In the genomic region with DNA sequence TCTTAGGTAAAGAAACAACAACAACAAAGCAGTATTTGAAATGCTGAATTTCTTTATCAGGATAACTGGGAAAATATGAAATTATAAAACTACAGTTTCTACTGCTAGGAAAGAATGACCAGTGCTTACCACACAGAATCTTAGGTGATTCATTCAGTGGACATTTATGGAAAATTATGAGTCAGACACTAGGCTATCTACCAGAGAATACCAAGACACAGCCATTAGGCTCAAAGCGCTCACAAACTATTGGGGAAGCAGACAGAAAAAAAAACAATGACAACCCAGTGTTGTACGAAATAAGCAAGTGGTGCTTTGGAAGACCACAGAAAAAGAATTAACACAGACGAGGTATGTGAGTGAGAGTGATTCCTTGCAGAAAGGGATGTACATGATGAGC, we compare ENCODE assay signal across 15 cellular contexts.
DNase-seq lines count a peak whose midpoint lies in the region; ATAC-seq, FAIRE-seq and TF ChIP-seq lines count a peak whose summit lies in the region.
"Had no signal": no experiment of that assay in that cellular context is flagged by ENCODE, and none has a peak within 500 bp of the region (broad histone marks: within the 10 kb centered on the region; RNA-seq: fewer than 3 reads in every experiment).

No MANE protein-coding gene starts in this region.

- intact Hi-C loops in IMR-90 (cut with micrococcal nuclease) = no loop called here
- intact Hi-C loops in K562 (cut with micrococcal nuclease) = no loop called here
- intact Hi-C loops in left lung (cut with DNase I) = no loop called here

- H4K8ac ChIP-seq in IMR-90 (ENCODE audit: low read depth in 2 of 2, low read length in 2 of 2) = no peak overlapping the region

- peak overlapping the region; percentile 78; the same call in 1 of the 2 replicates for H3K4me2 ChIP-seq in IMR-90 (ENCODE audit: low read depth, low read length)
- H3K4me2 ChIP-seq in K562 (ENCODE audit: insufficient read depth, low read length) = no peak overlapping the region

- H3K27ac ChIP-seq in IMR-90 (ENCODE audit: insufficient read depth, low read length) = no peak overlapping the region
- no peak overlapping the region for H3K27ac ChIP-seq in K562 (ENCODE audit: extremely low read depth, low read depth, low read length)
- peak overlapping the region in 1 of 2 donors; percentile 45 for H3K27ac ChIP-seq in left lung
- H3K27ac ChIP-seq: body of pancreas had no signal

- no peak overlapping the region for H3K4ac ChIP-seq in IMR-90 (ENCODE audit: low read depth, low read length)

- in situ Hi-C loops in IMR-90 (cut with MboI; ENCODE audit: low sequenced_read_pairs) (no loop called here), K562 (cut with MboI) (no loop called here)

- peak overlapping the region; percentile 93 for H2BK5ac ChIP-seq in IMR-90 (ENCODE audit: low read depth, low read length, poor library complexity, severe bottlenecking)

- no peak overlapping the region for H2AK5ac ChIP-seq in IMR-90 (ENCODE audit: low read depth, low read length)

- dilution Hi-C loops in IMR-90 (cut with HindIII; ENCODE audit: low sequenced_read_pairs, unreplicated experiment) = no loop called here

- H3K9me1 ChIP-seq in IMR-90 (ENCODE audit: insufficient read depth, low read length) = peaks cover 3% of the 10 kb centered on the region; the same call in 1 of the 2 replicates
- H3K9me1 ChIP-seq in K562 (ENCODE audit: control insufficient read depth, insufficient read depth, low read length) = no peaks in the 10 kb centered on the region

- no CpG with 5 or more reads among the region's 3 CpGs for WGBS in IMR-90 (ENCODE audit: extremely low coverage in 2 of 2, insufficient read length in 1 of 2), 2 experiments
- 21% methylated on average over 3 of the region's 3 CpGs for whole genome bisulfite sequencing in K562 (ENCODE audit: insufficient coverage, low coverage, missing lambda C conversion rate)

- no peak overlapping the region for H3K9ac ChIP-seq in IMR-90 (ENCODE audit: low read depth, low read length)
- no peak overlapping the region for H3K9ac ChIP-seq in K562 (ENCODE audit: insufficient read depth in 1 of 2, low read depth in 2 of 2, low read length in 2 of 2)

- H3K56ac ChIP-seq in IMR-90 (ENCODE audit: extremely low read depth, insufficient read depth, low read length) = no peak overlapping the region

- H4K20me1 ChIP-seq in IMR-90 (ENCODE audit: insufficient read depth, low read length) = no peaks in the 10 kb centered on the region
- no peaks in the 10 kb centered on the region for H4K20me1 ChIP-seq in K562 (replicated peaks; ENCODE audit: control insufficient read depth, insufficient read depth, low read length)

- H3K79me2 ChIP-seq in K562 (ENCODE audit: control insufficient read depth, insufficient read depth, low read length) = no peaks in the 10 kb centered on the region

- TF ChIP-seq EP300 in K562 (IDR thresholded peaks at IDR 0.05; ENCODE audit: low read length) = no peak

- H3K4me1 ChIP-seq in IMR-90 (ENCODE audit: control insufficient read depth, insufficient read depth, low read length) = no peaks in the 10 kb centered on the region
- H3K4me1 ChIP-seq in K562 (replicated peaks in 1 of 2; ENCODE audit: control insufficient read depth in 2 of 2, insufficient read depth in 2 of 2, low read length in 2 of 2) = no peaks in the 10 kb centered on the region; a peak in 1 of 5 replicates
- no peaks in the 10 kb centered on the region for H3K4me1 ChIP-seq in left lung
- H3K4me1 ChIP-seq: body of pancreas had no signal

- TF ChIP-seq RAD21 in IMR-90 (IDR thresholded peaks at IDR 0.05; ENCODE audit: low read length) = no peak
- TF ChIP-seq RAD21 in K562 (CRISPR knock-in tag; conservative IDR thresholded peaks at IDR 0.05 in 1 of 2, IDR thresholded peaks at IDR 0.05 in 1 of 2) = no peak

- H3K36me3 ChIP-seq in IMR-90 (ENCODE audit: control insufficient read depth, insufficient read depth, low read length) = no peaks in the 10 kb centered on the region
- H3K36me3 ChIP-seq in K562 (ENCODE audit: control insufficient read depth, insufficient read depth, low read length) = no peaks in the 10 kb centered on the region
- no peaks in the 10 kb centered on the region for H3K36me3 ChIP-seq in left lung

- H2BK120ac ChIP-seq in IMR-90 (ENCODE audit: low read depth, low read length) = peak overlapping the region; percentile 82

- peak overlapping the region; percentile 79; the same call in 1 of the 2 replicates for H3K14ac ChIP-seq in IMR-90 (replicated peaks; ENCODE audit: low read depth, low read length)

- ATAC-seq in IMR-90 (ENCODE audit: low read depth) = peak; percentile 98
- ATAC-seq in K562 = no peak
- ATAC-seq in left lung = peak; percentile 84
- no peak for ATAC-seq in HG03442 (IDR thresholded peaks at IDR 0.05; ENCODE audit: unreplicated experiment)
- ATAC-seq: activated CD8-positive, alpha-beta memory T cell treated with anti-CD3 and anti-CD28 coated beads, Interleukin-2, amount 10 ng/mL, durations not matched to agents 7 days and 5 days; body of pancreas; esophagus mucosa had no signal

- TF ChIP-seq POLR2A in IMR-90 (IDR thresholded peaks at IDR 0.05; ENCODE audit: low read depth, low read length) (no peak), K562 (conservative IDR thresholded peaks at IDR 0.05) (no peak)

- CTCF ChIA-PET in IMR-90 (lab: Yijun Ruan, JAX) (interaction anchor here (0.5 kb wide), 1 partner anchor 1160 kb away, joined by 3 read pairs; no protein-coding TSS in a partner anchor), K562 (lab: Yijun Ruan, JAX; ENCODE audit: low intra/inter-chr PET ratio) (no interaction called here)

- no peak overlapping the region for H3K23ac ChIP-seq in IMR-90 (ENCODE audit: low read depth, low read length)

- no peak for FAIRE-seq in K562 (lab: Jason Lieb, UNC)

- H3K18ac ChIP-seq in IMR-90 (ENCODE audit: low read depth, low read length) = peak overlapping the region; percentile 69; the same call in 1 of the 2 replicates

- DNase-seq in AG08396 (ENCODE audit: low spot score) = peak; percentile 26
- DNase-seq in IMR-90 = peak; percentile 91
- DNase-seq in K562 (ENCODE audit: extremely low read depth in 1 of 4, low spot score in 3 of 4) = peak in 1 of 4 experiments; percentile 1
- DNase-seq in left lung = no peak
- DNase-seq in medulla oblongata (ENCODE audit: extremely low spot score) = no peak
- DNase-seq in activated naive CD4-positive, alpha-beta T cell (lab: John Stamatoyannopoulos, UW) = no peak
- DNase-seq in NCI-H82 (lab: John Stamatoyannopoulos, UW) = no peak
- DNase-seq: activated CD8-positive, alpha-beta memory T cell treated with anti-CD3 and anti-CD28 coated beads, Interleukin-2, amount 10 ng/mL, durations not matched to agents 7 days and 5 days; body of pancreas; CD8-positive, alpha-beta memory T cell; NCI-H1436; NCI-H774; stimulated activated CD4-positive, alpha-beta T cell treated with anti-CD3 and anti-CD28 coated beads, Interleukin-4, amount 100 ng/mL, for 1 hour had no signal

- H3K9me3 ChIP-seq in IMR-90 (ENCODE audit: control insufficient read depth, insufficient read depth, low read length) (no peaks in the 10 kb centered on the region), K562 (replicated peaks; ENCODE audit: control insufficient read depth, insufficient read depth, low read depth, low read length) (no peaks in the 10 kb centered on the region), left lung (no peaks in the 10 kb centered on the region)
- H3K9me3 ChIP-seq: body of pancreas had no signal

- peak overlapping the region; percentile 70; the same call in 1 of the 3 replicates for H2BK15ac ChIP-seq in IMR-90 (ENCODE audit: low read depth, low read length)

- no peak for TF ChIP-seq CTCF in IMR-90 (conservative IDR thresholded peaks at IDR 0.05; ENCODE audit: low read depth, low read length)
- TF ChIP-seq CTCF in K562 (IDR thresholded peaks at IDR 0.05 in 2 of 3, conservative IDR thresholded peaks at IDR 0.05 in 1 of 3; ENCODE audit: insufficient read depth in 2 of 3, low read depth in 1 of 3, low read length in 3 of 3) = no peak
- no peak for TF ChIP-seq CTCF in left lung (IDR thresholded peaks at IDR 0.05)

- H2AFZ ChIP-seq in IMR-90 (replicated peaks; ENCODE audit: low read length, poor library complexity) (no peak overlapping the region), K562 (ENCODE audit: low read depth, low read length) (no peak overlapping the region)

- H2BK20ac ChIP-seq in IMR-90 (ENCODE audit: low read depth, low read length) = peak overlapping the region; percentile 84; the same call in 1 of the 2 replicates

- H3K27me3 ChIP-seq in IMR-90 (ENCODE audit: control insufficient read depth, insufficient read depth, low read length) (no peaks in the 10 kb centered on the region), K562 (ENCODE audit: control insufficient read depth in 2 of 2, insufficient read depth in 2 of 2, low read length in 2 of 2) (no peaks in the 10 kb centered on the region), left lung (no peaks in the 10 kb centered on the region)
- H3K27me3 ChIP-seq: body of pancreas had no signal

- no peak overlapping the region for H2AK9ac ChIP-seq in IMR-90 (replicated peaks; ENCODE audit: low read depth, low read length, poor library complexity)

- no TSS peak for BruUV-seq in IMR-90 (replicated peaks; lab: Mats Ljungman, UMichigan)
- no TSS peak for BruUV-seq in K562 (replicated peaks; lab: Mats Ljungman, UMichigan)

- 0 out of 2 replicates have a peak overlapping the region, but pooled peaks have one; percentile 38 for H4K91ac ChIP-seq in IMR-90 (ENCODE audit: insufficient read depth, low read depth, low read length)

- POLR2A ChIA-PET in IMR-90 (lab: Charles Lee; ENCODE audit: unreplicated experiment) = no interaction called here
- POLR2A ChIA-PET in K562 (lab: Yijun Ruan, JAX) = no interaction called here

- H3K79me1 ChIP-seq in IMR-90 (ENCODE audit: low read depth in 1 of 2, low read length in 2 of 2) = no peaks in the 10 kb centered on the region

- H3K4me3 ChIP-seq in IMR-90 (ENCODE audit: insufficient read depth, low read depth, low read length) (peak overlapping the region; percentile 25; the same call in 1 of the 2 replicates), K562 (no peak overlapping the region), left lung (no peak overlapping the region)
- H3K4me3 ChIP-seq: body of pancreas had no signal

- H4K5ac ChIP-seq in IMR-90 (ENCODE audit: low read depth, low read length) = no peak overlapping the region

TF ChIP-seq in IMR-90, 13 proteins besides CTCF, POLR2A, EP300 and RAD21 (continues in another document):
- TF ChIP-seq MAFK (IDR thresholded peaks at IDR 0.05; ENCODE audit: low read depth, low read length) (peak; percentile 40; the same call in 1 of the 2 replicates), MAZ (IDR thresholded peaks at IDR 0.05; ENCODE audit: borderline replicate concordance, low read depth, low read length) (no peak), RCOR1 (IDR thresholded peaks at IDR 0.05; ENCODE audit: insufficient replicate concordance, low read length) (no peak), SMC3 (IDR thresholded peaks at IDR 0.05; ENCODE audit: low read depth, low read length) (0 out of 2 replicates have a peak, but pooled peaks have one; percentile 2)

TF ChIP-seq in K562, 482 proteins besides CTCF, POLR2A, EP300 and RAD21:
- no peak for TF ChIP-seq NFE2L1 (tag; IDR thresholded peaks at IDR 0.05; ENCODE audit: borderline replicate concordance, low read depth)
- TF ChIP-seq FOSL1 (tag; conservative IDR thresholded peaks at IDR 0.05) = peak; percentile 73

Comparison
In these comparisons a context has a peak if more than half of its experiments do, and no peak if none do; other contexts are left out.
1. DNase-seq: peak in AG08396 (single experiment) and IMR-90 (single experiment); none in left lung (0 of 2), medulla oblongata (single experiment), activated naive CD4-positive, alpha-beta T cell (0 of 4) and NCI-H82 (single experiment).
2. ATAC-seq: peak in IMR-90 (single experiment) and left lung (single experiment); none in K562 (single experiment) and HG03442 (single experiment).